In the genomic region with DNA sequence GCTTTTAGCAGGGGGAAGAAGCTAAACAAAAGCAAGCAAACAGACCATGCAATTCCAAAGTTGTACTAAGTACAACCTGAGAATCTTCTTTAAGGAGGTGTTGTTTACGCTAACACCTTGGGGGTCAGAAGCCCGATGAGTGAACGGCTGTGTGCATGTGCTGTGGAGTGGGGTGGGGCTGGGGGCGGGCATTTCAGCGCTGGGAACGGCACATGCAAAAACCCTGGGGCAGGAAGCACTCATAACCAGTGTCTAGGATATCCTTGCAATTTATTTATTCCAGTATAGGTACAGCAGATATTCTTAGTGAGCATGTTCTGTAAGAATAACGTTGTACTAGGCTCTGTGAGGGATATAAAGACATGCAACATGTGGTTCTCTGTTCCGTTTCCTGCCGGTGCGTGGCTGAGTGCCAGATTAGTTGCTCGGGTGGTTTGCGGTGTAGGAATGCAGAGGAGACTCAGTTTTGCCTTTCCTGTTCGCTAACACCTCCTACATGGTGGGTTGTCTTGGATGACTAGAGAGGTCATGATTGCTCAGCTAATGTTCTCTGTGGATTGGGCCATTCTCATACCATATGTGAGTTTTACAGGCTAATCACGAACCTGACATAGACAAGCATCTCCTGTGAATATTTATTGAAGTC, we compare ENCODE assay signal across 8 cellular contexts.
DNase-seq lines count a peak whose midpoint lies in the region; ATAC-seq lines count a peak whose summit lies in the region.

No MANE protein-coding gene starts in this region.

- no peaks in the 10 kb centered on the region for H3K27me3 Mint-ChIP-seq in activated naive CD4-positive, alpha-beta T cell treated with anti-CD3 and anti-CD28 coated beads, Interleukin-2, amount 50 U/mL, for 24 hours

- H3K27ac Mint-ChIP-seq in activated naive CD4-positive, alpha-beta T cell treated with anti-CD3 and anti-CD28 coated beads, Interleukin-2, amount 50 U/mL, for 24 hours = peak overlapping the region; percentile 83

- peak; percentile 87 for DNase-seq in SKM-1 treated with dmso at 0.1 percent for 144 hours (lab: John Stamatoyannopoulos, UW; ENCODE audit: unreplicated experiment)
- peak; percentile 39 for DNase-seq in left kidney (ENCODE audit: low read depth, low spot score)
- peak; percentile 73 to 80 for DNase-seq in stimulated activated CD8-positive, alpha-beta memory T cell treated with anti-CD3 and anti-CD28 coated beads, Interleukin-7, amount 100 ng/mL, for 1 hour (ENCODE audit: low read depth in 2 of 2)
- no peak for DNase-seq in NCI-H446 treated with DMSO at 0.1 percent for 48 hours (lab: John Stamatoyannopoulos, UW)
- DNase-seq in ecto neural progenitor cell (ENCODE audit: low spot score) = no peak

- ATAC-seq in GM18861 (IDR thresholded peaks at IDR 0.05; ENCODE audit: unreplicated experiment) (peak; percentile 83), HG03097 (IDR thresholded peaks at IDR 0.05; ENCODE audit: low FRiP score, unreplicated experiment) (peak; percentile 79)

- H3K4me1 Mint-ChIP-seq in activated naive CD4-positive, alpha-beta T cell treated with anti-CD3 and anti-CD28 coated beads, Interleukin-2, amount 50 U/mL, for 24 hours = peaks cover 82% of the 10 kb centered on the region

- H3K36me3 Mint-ChIP-seq in activated naive CD4-positive, alpha-beta T cell treated with anti-CD3 and anti-CD28 coated beads, Interleukin-2, amount 50 U/mL, for 24 hours = peaks cover 48% of the 10 kb centered on the region

- H3K9me3 Mint-ChIP-seq in activated naive CD4-positive, alpha-beta T cell treated with anti-CD3 and anti-CD28 coated beads, Interleukin-2, amount 50 U/mL, for 24 hours = no peaks in the 10 kb centered on the region

- H3K4me3 Mint-ChIP-seq in activated naive CD4-positive, alpha-beta T cell treated with anti-CD3 and anti-CD28 coated beads, Interleukin-2, amount 50 U/mL, for 24 hours = peak overlapping the region; percentile 96

Comparison
In these comparisons a context has a peak if more than half of its experiments do, and no peak if none do; other contexts are left out.
1. DNase-seq: peak in SKM-1 treated with dmso at 0.1 percent for 144 hours (single experiment), left kidney (single experiment) and stimulated activated CD8-positive, alpha-beta memory T cell treated with anti-CD3 and anti-CD28 coated beads, Interleukin-7, amount 100 ng/mL, for 1 hour (2 of 2); none in NCI-H446 treated with DMSO at 0.1 percent for 48 hours (single experiment) and ecto neural progenitor cell (single experiment).